8 cellular contexts compared by ENCODE assay signal in the genomic region with DNA sequence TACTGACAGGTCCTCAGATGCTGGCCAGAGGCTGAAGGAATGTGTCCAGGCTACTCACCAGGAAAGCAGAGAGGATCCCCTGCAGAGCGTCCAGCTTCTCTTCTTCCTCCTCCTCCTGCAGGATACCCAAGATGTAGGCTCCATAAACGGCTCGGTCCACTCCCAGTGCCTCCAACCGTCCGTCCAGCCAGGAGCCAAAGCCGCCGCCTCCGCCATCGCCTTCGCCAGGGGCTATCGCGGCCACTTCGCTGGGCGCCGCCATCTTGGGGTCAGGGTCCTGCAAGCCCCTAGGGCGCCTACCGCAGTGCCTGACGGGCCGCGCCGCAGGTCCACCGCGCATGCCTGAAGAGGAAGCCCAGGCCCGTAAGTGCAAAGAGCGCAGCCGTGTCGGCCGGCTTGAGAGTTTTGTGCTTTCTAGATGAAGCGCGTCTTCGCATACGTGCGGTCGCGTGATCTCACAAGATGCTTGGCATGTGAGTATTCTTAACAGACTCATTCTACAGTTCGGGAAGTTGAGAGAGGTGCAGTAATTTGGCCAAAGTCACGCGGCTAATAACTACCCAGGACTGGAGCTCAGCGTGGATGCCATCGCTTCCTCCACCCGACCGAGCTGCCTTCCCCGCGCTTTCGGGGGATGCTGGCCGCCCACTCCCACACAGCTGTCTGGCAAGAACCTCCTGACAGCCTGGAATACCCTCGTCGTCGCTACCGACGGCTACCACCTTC. TPM values are rescaled to one million over a fixed set of nuclear protein-coding genes. Genes with fewer than 3 reads are reported as not detected.
A peak's percentile ranks its signal among the peaks of the same experiment; 100 is the strongest.
DNase-seq lines count a peak whose midpoint lies in the region; ATAC-seq, FAIRE-seq and TF ChIP-seq lines count a peak whose summit lies in the region.

A gene with protein sequence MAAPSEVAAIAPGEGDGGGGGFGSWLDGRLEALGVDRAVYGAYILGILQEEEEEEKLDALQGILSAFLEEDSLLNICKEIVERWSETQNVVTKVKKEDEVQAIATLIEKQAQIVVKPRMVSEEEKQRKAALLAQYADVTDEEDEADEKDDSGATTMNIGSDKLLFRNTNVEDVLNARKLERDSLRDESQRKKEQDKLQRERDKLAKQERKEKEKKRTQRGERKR (minus strand): TSS at position 285 of the 726 bp plus-strand sequence. CDS start 23 bp downstream, at position 262.

- ATAC-seq in HG03520 (IDR thresholded peaks at IDR 0.05; ENCODE audit: unreplicated experiment), result peak; percentile 53
- peak; percentile 98 for ATAC-seq in HepG2

- H3K27me3 ChIP-seq in HepG2 (ENCODE audit: control insufficient read depth in 1 of 2, insufficient read depth in 2 of 2, low read length in 2 of 2), result peaks cover 0 to 3% of the 10 kb centered on the region in 2 experiments; a peak in 1 of 5 replicates

- H3K4me3 ChIP-seq in HepG2 (replicated peaks in 1 of 3; ENCODE audit: insufficient read depth in 1 of 3, low read depth in 2 of 3, low read length in 3 of 3), result peak within 1 kb of the TSS; percentile 90 to 95 (median 92)

- H3K9me3 ChIP-seq in HepG2 (ENCODE audit: low read length), result no peaks in the 10 kb centered on the region

- intact Hi-C loops in HepG2 (cut with micrococcal nuclease; ENCODE audit: unreplicated experiment), result no loop called here

- BruUV-seq in HepG2 (replicated peaks; lab: Mats Ljungman, UMichigan), result no TSS peak

- H3K4me1 ChIP-seq in HepG2 (ENCODE audit: insufficient read depth, low read length), result peaks cover 34% of the 10 kb centered on the region

- H3K79me2 ChIP-seq in HepG2 (ENCODE audit: insufficient read depth, low read length), result peaks cover 40% of the 10 kb centered on the region

- DNase-seq in AG20443 (ENCODE audit: low spot score) (peak; percentile 99), NCI-H748 treated with DMSO at 0.1 percent for 48 hours (lab: John Stamatoyannopoulos, UW) (peak; percentile 70), dermis blood vessel endothelial cell (peak; percentile 96), HepG2 (ENCODE audit: low spot score) (peak; percentile 90)
- peak; percentile 92 for DNase-seq in activated CD4-positive, alpha-beta T cell treated with anti-CD3 and anti-CD28 coated beads, Interleukin-2, amount 50 U/mL, for 1 hour
- peak; percentile 92 to 93 for DNase-seq in stimulated activated CD4-positive, alpha-beta T cell treated with anti-CD3 and anti-CD28 coated beads, Interleukin-2, amount 100 ng/mL, for 48 hours

- TF ChIP-seq EP300 in HepG2 (IDR thresholded peaks at IDR 0.05; ENCODE audit: low read depth in 2 of 2, low read length in 2 of 2), result peak; percentile 17 to 56; a peak in 2 of 4 replicates
- peak; percentile 8; the same call in 1 of the 2 replicates for TF ChIP-seq EP300 in HepG2 (CRISPR knock-in tag; IDR thresholded peaks at IDR 0.05; ENCODE audit: borderline replicate concordance)

- H3K27ac ChIP-seq in HepG2 (ENCODE audit: extremely low read length, insufficient read depth, low read length), result peak within 1 kb of the TSS; percentile 81

- WGBS in HepG2 (ENCODE audit: low lambda C conversion rate), result 2% methylated on average over 32 of the region's 51 CpGs

- FAIRE-seq in HepG2 (lab: Jason Lieb, UNC), result peak; percentile 47

- TF ChIP-seq CTCF in HepG2 (CRISPR knock-in tag; IDR thresholded peaks at IDR 0.05), result 0 out of 2 replicates have a peak, but pooled peaks have one; percentile 17

- peaks cover 2 to 10% of the 10 kb centered on the region in 2 experiments; a peak in 3 of 5 replicates for H3K36me3 ChIP-seq in HepG2 (replicated peaks in 1 of 2; ENCODE audit: control insufficient read depth in 1 of 2, insufficient read depth in 2 of 2, low read length in 2 of 2)

- in situ Hi-C loops in HepG2 (cut with HindIII; ENCODE audit: extremely low pct_ligation_motif_present, low pct_unique_long_range_greater_than_20kb), result no loop called here

- peak within 1 kb of the TSS; percentile 83 for H2AFZ ChIP-seq in HepG2 (ENCODE audit: low read length)

- CTCF ChIA-PET in HepG2 (lab: Yijun Ruan, JAX; ENCODE audit: low intra/inter-chr PET ratio, low total read pairs), result no interaction called here

- peak within 1 kb of the TSS; percentile 97 for H3K9ac ChIP-seq in HepG2 (ENCODE audit: insufficient read depth, low read depth, low read length)

- peak; percentile 36; the same call in 1 of the 2 replicates for TF ChIP-seq RAD21 in HepG2 (CRISPR knock-in tag; IDR thresholded peaks at IDR 0.05)

- H3K4me2 ChIP-seq in HepG2 (ENCODE audit: low read depth, low read length), result peak within 1 kb of the TSS; percentile 81

- H4K20me1 ChIP-seq in HepG2 (ENCODE audit: insufficient read depth, low read length), result no peaks in the 10 kb centered on the region

- TF ChIP-seq POLR2A in GM19193 (IDR thresholded peaks at IDR 0.05; ENCODE audit: extremely low read depth, insufficient read depth, insufficient read length) (peak; percentile 91), HepG2 (IDR thresholded peaks at IDR 0.05; ENCODE audit: insufficient read depth in 1 of 2, low read depth in 2 of 2, low read length in 2 of 2) (peak; percentile 98)

- POLR2A ChIA-PET in HepG2 (lab: Yijun Ruan, JAX), result interaction anchor here (0.6 to 2.8 kb wide), 7 partner anchors 10 to 490 kb away, joined by 3 to 10 read pairs (median 6); partner anchors contain the start of genes ATXN7L3, DBF4B and EFTUD2

TF ChIP-seq in HepG2, 621 proteins besides CTCF, POLR2A, EP300 and RAD21 (continues in another document):
- TF ChIP-seq ZNF83 (CRISPR knock-in tag; IDR thresholded peaks at IDR 0.05; ENCODE audit: borderline replicate concordance) (0 out of 2 replicates have a peak, but pooled peaks have one; percentile 93), ELF3 (CRISPR knock-in tag; IDR thresholded peaks at IDR 0.05) (peak; percentile 70), NR1H2 (CRISPR knock-in tag; IDR thresholded peaks at IDR 0.05; ENCODE audit: borderline replicate concordance, low read depth) (no peak), NBN (conservative IDR thresholded peaks at IDR 0.05) (no peak), NFIB (CRISPR knock-in tag; IDR thresholded peaks at IDR 0.05; ENCODE audit: borderline replicate concordance) (no peak), ZNF7 (CRISPR knock-in tag; IDR thresholded peaks at IDR 0.05) (no peak), XBP1 (CRISPR knock-in tag; IDR thresholded peaks at IDR 0.05) (0 out of 2 replicates have a peak, but pooled peaks have one; percentile 22), CREBL2 (CRISPR knock-in tag; IDR thresholded peaks at IDR 0.05; ENCODE audit: borderline replicate concordance) (peak; percentile 96; the same call in 1 of the 2 replicates), EHMT2 (IDR thresholded peaks at IDR 0.05; ENCODE audit: borderline replicate concordance, low read depth, low read length) (no peak), ZNF430 (CRISPR knock-in tag; IDR thresholded peaks at IDR 0.05) (peak; percentile 94), ZNF572 (CRISPR knock-in tag; IDR thresholded peaks at IDR 0.05) (peak; percentile 39; the same call in 1 of the 2 replicates), ZNF337 (CRISPR knock-in tag; IDR thresholded peaks at IDR 0.05; ENCODE audit: borderline replicate concordance, low read depth) (peak; percentile 89; the same call in 1 of the 2 replicates), REL (CRISPR knock-in tag; conservative IDR thresholded peaks at IDR 0.05) (no peak), CEBPG (CRISPR knock-in tag; IDR thresholded peaks at IDR 0.05) (peak; percentile 36; the same call in 1 of the 2 replicates), ONECUT2 (CRISPR knock-in tag; IDR thresholded peaks at IDR 0.05) (no peak; the same call in none of the 2 replicates), KLF15 (CRISPR knock-in tag; IDR thresholded peaks at IDR 0.05; ENCODE audit: borderline replicate concordance) (no peak), JDP2 (CRISPR knock-in tag; IDR thresholded peaks at IDR 0.05; ENCODE audit: borderline replicate concordance) (no peak)
- TF ChIP-seq, protein P1, sequence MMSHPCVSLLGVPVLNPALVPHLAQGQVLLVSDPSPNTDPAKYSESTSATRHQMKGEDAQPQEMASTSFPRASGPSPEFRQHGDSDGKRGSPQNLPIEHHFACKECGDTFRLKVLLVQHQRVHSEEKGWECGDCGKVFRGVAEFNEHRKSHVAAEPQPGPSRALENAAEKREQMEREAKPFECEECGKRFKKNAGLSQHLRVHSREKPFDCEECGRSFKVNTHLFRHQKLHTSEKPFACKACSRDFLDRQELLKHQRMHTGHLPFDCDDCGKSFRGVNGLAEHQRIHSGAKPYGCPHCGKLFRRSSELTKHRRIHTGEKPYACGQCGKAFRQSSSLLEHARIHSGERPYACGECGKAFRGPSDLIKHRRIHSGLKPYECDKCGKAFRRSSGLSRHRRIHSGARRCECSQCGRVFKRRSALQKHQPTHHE (CRISPR knock-in tag; IDR thresholded peaks at IDR 0.05; ENCODE audit: borderline replicate concordance), result peak; percentile 77; the same call in 1 of the 2 replicates

RNA-seq across cellular contexts. Expression of the gene that starts here (rescaled TPM):
- total RNA-seq in dermis blood vessel endothelial cell (40.2 and 45.5 TPM in 2 replicates), HepG2 (2016; rRNA removed; fragmentation: Illumina TruSeq; extraction: Trizol) (94.8 and 116 TPM in 2 replicates)
- total RNA-seq in HepG2 (2016; cell fraction: cytosol; rRNA removed; fragmentation: Illumina TruSeq; extraction: Trizol; ENCODE audit: low read depth), result 11.0 and 13.6 TPM in 2 replicates
- total RNA-seq in HepG2 (2016; cell fraction: insoluble cytoplasmic fraction; rRNA removed; fragmentation: Illumina TruSeq; extraction: Trizol), result 93.0 and 123 TPM in 2 replicates
- total RNA-seq in HepG2 (2016; cell fraction: membrane; rRNA removed; fragmentation: Illumina TruSeq; extraction: Trizol), result 37.8 and 46.7 TPM in 2 replicates
- total RNA-seq in HepG2 (2016; cell fraction: nucleus; rRNA removed; fragmentation: Illumina TruSeq; extraction: Trizol), result 58.7 and 75.0 TPM in 2 replicates
- 12.4 and 17.5 TPM in 2 replicates for polyA plus RNA-seq in HepG2 (2011; rRNA removed)
- polyA plus RNA-seq in HepG2 (2011; cell fraction: cytosol; rRNA removed), result 8.3 and 10.3 TPM in 2 replicates
- 8.6 and 9.0 TPM in 2 replicates for polyA plus RNA-seq in HepG2 (2011; cell fraction: nucleus; rRNA removed)
- polyA plus RNA-seq in HepG2 (2012), result 29.4 and 39.6 TPM in 2 replicates
- polyA plus RNA-seq in HepG2 (2016; cell fraction: cytosol; fragmentation: Illumina TruSeq; extraction: Trizol; ENCODE audit: low read depth), result 6.9 and 7.3 TPM in 2 replicates
- 89.3 and 93.4 TPM in 2 replicates for polyA plus RNA-seq in HepG2 (2016; cell fraction: insoluble cytoplasmic fraction; fragmentation: Illumina TruSeq; extraction: Trizol; ENCODE audit: low read depth)
- 19.3 and 20.4 TPM in 2 replicates for polyA plus RNA-seq in HepG2 (2016; cell fraction: membrane; fragmentation: Illumina TruSeq; extraction: Trizol; ENCODE audit: low read depth)
- polyA plus RNA-seq in HepG2 (2016; cell fraction: nucleus; fragmentation: Illumina TruSeq; extraction: Trizol; ENCODE audit: insufficient read depth, low read depth), result 81.3 and 81.9 TPM in 2 replicates
- 8.9 and 9.5 TPM in 2 replicates for polyA minus RNA-seq in HepG2 (2011; rRNA and poly(A)+ RNA removed; ENCODE audit: low replicate concordance)
- polyA minus RNA-seq in HepG2 (2011; cell fraction: cytosol; rRNA and poly(A)+ RNA removed), result 16.4 and 20.5 TPM in 2 replicates
- polyA minus RNA-seq in HepG2 (2011; cell fraction: nucleus; rRNA and poly(A)+ RNA removed), result 40.0 and 40.8 TPM in 2 replicates

Comparison
In these comparisons a context has a peak if more than half of its experiments do, and no peak if none do; other contexts are left out.
1. Peak in every context shown above with its lines: DNase-seq, ATAC-seq, H3K4me3 ChIP-seq and H3K27ac ChIP-seq.